Comparison of ENCODE assay signal across 1 cellular context in the genomic region with DNA sequence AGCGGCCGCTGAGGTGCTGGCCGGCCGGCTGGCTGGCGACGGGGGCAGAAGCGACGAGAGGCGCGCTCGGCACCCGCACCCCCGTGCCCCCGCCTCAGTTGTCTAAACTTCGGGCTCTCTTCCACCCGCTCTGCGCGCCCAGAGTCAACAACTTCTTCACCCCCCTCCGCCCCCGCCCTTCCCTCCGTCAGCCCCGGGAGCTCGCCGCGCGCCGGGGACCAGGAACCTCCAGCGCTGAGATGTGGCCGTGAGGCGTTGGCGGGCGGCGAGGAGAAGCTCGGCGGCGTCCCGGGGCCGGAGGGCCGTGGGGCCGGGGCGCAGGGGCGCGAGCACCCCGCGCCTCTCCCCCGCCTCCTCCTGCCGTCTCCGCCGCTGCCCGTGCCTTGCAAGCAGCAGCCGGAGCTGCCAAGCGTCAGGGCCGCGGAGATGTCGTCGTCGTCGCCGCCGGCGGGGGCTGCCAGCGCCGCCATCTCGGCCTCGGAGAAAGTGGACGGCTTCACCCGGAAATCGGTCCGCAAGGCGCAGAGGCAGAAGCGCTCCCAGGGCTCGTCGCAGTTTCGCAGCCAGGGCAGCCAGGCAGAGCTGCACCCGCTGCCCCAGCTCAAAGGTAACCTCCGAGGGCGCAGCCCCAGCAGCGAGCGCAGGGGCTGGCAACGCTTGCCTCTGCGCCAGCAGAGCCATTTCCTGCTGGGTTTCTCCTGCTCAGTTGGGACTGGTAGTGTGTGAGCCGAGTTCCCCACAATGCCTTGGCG.
TF ChIP-seq lines count a peak whose summit lies in the region.

No MANE protein-coding gene starts in this region.

TF ChIP-seq in HepG2, 621 proteins besides CTCF, POLR2A, EP300 and RAD21 (continued from another document and continues in another):
- TF ChIP-seq, protein P1, sequence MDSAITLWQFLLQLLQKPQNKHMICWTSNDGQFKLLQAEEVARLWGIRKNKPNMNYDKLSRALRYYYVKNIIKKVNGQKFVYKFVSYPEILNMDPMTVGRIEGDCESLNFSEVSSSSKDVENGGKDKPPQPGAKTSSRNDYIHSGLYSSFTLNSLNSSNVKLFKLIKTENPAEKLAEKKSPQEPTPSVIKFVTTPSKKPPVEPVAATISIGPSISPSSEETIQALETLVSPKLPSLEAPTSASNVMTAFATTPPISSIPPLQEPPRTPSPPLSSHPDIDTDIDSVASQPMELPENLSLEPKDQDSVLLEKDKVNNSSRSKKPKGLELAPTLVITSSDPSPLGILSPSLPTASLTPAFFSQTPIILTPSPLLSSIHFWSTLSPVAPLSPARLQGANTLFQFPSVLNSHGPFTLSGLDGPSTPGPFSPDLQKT (CRISPR knock-in tag; IDR thresholded peaks at IDR 0.05; ENCODE audit: borderline replicate concordance), result no peak
- no peak for TF ChIP-seq NAIF1 (CRISPR knock-in tag; IDR thresholded peaks at IDR 0.05; ENCODE audit: borderline replicate concordance)
- TF ChIP-seq, protein P2, sequence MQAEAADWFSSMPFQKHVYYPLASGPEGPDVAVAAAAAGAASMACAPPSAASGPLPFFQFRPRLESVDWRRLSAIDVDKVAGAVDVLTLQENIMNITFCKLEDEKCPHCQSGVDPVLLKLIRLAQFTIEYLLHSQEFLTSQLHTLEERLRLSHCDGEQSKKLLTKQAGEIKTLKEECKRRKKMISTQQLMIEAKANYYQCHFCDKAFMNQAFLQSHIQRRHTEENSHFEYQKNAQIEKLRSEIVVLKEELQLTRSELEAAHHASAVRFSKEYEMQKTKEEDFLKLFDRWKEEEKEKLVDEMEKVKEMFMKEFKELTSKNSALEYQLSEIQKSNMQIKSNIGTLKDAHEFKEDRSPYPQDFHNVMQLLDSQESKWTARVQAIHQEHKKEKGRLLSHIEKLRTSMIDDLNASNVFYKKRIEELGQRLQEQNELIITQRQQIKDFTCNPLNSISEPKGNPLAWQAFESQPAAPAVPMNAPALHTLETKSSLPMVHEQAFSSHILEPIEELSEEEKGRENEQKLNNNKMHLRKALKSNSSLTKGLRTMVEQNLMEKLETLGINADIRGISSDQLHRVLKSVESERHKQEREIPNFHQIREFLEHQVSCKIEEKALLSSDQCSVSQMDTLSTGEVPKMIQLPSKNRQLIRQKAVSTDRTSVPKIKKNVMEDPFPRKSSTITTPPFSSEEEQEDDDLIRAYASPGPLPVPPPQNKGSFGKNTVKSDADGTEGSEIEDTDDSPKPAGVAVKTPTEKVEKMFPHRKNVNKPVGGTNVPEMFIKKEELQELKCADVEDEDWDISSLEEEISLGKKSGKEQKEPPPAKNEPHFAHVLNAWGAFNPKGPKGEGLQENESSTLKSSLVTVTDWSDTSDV (CRISPR knock-in tag; IDR thresholded peaks at IDR 0.05), result no peak
- no peak for TF ChIP-seq ZC3H4 (CRISPR knock-in tag; IDR thresholded peaks at IDR 0.05; ENCODE audit: borderline replicate concordance)
- no peak for TF ChIP-seq PHF21A (CRISPR knock-in tag; IDR thresholded peaks at IDR 0.05)
- TF ChIP-seq ZNF589 (CRISPR knock-in tag; conservative IDR thresholded peaks at IDR 0.05), result no peak
- TF ChIP-seq IKZF4 (CRISPR knock-in tag; IDR thresholded peaks at IDR 0.05; ENCODE audit: borderline replicate concordance, low read depth, not compliant biosample characterization), result no peak
- no peak for TF ChIP-seq ZNF598 (CRISPR knock-in tag; IDR thresholded peaks at IDR 0.05; ENCODE audit: borderline replicate concordance)
- TF ChIP-seq ZFAT (CRISPR knock-in tag; conservative IDR thresholded peaks at IDR 0.05), result no peak
- TF ChIP-seq SRSF9 (IDR thresholded peaks at IDR 0.05; ENCODE audit: borderline replicate concordance, insufficient read depth, low read depth, low read length, poor library complexity, severe bottlenecking), result no peak
- TF ChIP-seq KLF9 (CRISPR knock-in tag; IDR thresholded peaks at IDR 0.05; ENCODE audit: low read depth), result no peak
- no peak for TF ChIP-seq GATAD2A (CRISPR knock-in tag; IDR thresholded peaks at IDR 0.05)
- no peak for TF ChIP-seq HCFC1 (IDR thresholded peaks at IDR 0.05; ENCODE audit: low read depth, low read length)
- no peak for TF ChIP-seq HMGA1 (CRISPR knock-in tag; conservative IDR thresholded peaks at IDR 0.05)
- no peak for TF ChIP-seq ZFYVE20 (CRISPR knock-in tag; IDR thresholded peaks at IDR 0.05; ENCODE audit: borderline replicate concordance, low read depth)
- TF ChIP-seq KDM6A (CRISPR knock-in tag; IDR thresholded peaks at IDR 0.05; ENCODE audit: low read depth), result no peak
- no peak for TF ChIP-seq ZC3H13 (CRISPR knock-in tag; IDR thresholded peaks at IDR 0.05)
- TF ChIP-seq PCBP2 (optimal IDR thresholded peaks at IDR 0.05; ENCODE audit: low read depth, low read length, poor library complexity, severe bottlenecking), result no peak
- TF ChIP-seq ZNF570 (CRISPR knock-in tag; IDR thresholded peaks at IDR 0.05; ENCODE audit: borderline replicate concordance), result no peak
- TF ChIP-seq ZSCAN9 (CRISPR knock-in tag; IDR thresholded peaks at IDR 0.05; ENCODE audit: borderline replicate concordance), result 0 out of 2 replicates have a peak, but pooled peaks have one; percentile 39
- no peak for TF ChIP-seq THYN1 (CRISPR knock-in tag; IDR thresholded peaks at IDR 0.05; ENCODE audit: borderline replicate concordance, low read depth)
- TF ChIP-seq ZNF101 (CRISPR knock-in tag; IDR thresholded peaks at IDR 0.05; ENCODE audit: borderline replicate concordance, low read depth), result no peak
- TF ChIP-seq TCF12 (IDR thresholded peaks at IDR 0.05), result no peak
- TF ChIP-seq TCF12 (CRISPR knock-in tag; IDR thresholded peaks at IDR 0.05), result no peak
- TF ChIP-seq, protein P3, sequence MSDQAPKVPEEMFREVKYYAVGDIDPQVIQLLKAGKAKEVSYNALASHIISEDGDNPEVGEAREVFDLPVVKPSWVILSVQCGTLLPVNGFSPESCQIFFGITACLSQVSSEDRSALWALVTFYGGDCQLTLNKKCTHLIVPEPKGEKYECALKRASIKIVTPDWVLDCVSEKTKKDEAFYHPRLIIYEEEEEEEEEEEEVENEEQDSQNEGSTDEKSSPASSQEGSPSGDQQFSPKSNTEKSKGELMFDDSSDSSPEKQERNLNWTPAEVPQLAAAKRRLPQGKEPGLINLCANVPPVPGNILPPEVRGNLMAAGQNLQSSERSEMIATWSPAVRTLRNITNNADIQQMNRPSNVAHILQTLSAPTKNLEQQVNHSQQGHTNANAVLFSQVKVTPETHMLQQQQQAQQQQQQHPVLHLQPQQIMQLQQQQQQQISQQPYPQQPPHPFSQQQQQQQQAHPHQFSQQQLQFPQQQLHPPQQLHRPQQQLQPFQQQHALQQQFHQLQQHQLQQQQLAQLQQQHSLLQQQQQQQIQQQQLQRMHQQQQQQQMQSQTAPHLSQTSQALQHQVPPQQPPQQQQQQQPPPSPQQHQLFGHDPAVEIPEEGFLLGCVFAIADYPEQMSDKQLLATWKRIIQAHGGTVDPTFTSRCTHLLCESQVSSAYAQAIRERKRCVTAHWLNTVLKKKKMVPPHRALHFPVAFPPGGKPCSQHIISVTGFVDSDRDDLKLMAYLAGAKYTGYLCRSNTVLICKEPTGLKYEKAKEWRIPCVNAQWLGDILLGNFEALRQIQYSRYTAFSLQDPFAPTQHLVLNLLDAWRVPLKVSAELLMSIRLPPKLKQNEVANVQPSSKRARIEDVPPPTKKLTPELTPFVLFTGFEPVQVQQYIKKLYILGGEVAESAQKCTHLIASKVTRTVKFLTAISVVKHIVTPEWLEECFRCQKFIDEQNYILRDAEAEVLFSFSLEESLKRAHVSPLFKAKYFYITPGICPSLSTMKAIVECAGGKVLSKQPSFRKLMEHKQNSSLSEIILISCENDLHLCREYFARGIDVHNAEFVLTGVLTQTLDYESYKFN (CRISPR knock-in tag; conservative IDR thresholded peaks at IDR 0.05), result no peak
- peak; percentile 77 for TF ChIP-seq ZNF292 (CRISPR knock-in tag; IDR thresholded peaks at IDR 0.05; ENCODE audit: borderline replicate concordance, low read depth)
- no peak for TF ChIP-seq NFIB (CRISPR knock-in tag; IDR thresholded peaks at IDR 0.05; ENCODE audit: borderline replicate concordance)
- no peak for TF ChIP-seq ZNF572 (CRISPR knock-in tag; IDR thresholded peaks at IDR 0.05)
- TF ChIP-seq, protein P4, sequence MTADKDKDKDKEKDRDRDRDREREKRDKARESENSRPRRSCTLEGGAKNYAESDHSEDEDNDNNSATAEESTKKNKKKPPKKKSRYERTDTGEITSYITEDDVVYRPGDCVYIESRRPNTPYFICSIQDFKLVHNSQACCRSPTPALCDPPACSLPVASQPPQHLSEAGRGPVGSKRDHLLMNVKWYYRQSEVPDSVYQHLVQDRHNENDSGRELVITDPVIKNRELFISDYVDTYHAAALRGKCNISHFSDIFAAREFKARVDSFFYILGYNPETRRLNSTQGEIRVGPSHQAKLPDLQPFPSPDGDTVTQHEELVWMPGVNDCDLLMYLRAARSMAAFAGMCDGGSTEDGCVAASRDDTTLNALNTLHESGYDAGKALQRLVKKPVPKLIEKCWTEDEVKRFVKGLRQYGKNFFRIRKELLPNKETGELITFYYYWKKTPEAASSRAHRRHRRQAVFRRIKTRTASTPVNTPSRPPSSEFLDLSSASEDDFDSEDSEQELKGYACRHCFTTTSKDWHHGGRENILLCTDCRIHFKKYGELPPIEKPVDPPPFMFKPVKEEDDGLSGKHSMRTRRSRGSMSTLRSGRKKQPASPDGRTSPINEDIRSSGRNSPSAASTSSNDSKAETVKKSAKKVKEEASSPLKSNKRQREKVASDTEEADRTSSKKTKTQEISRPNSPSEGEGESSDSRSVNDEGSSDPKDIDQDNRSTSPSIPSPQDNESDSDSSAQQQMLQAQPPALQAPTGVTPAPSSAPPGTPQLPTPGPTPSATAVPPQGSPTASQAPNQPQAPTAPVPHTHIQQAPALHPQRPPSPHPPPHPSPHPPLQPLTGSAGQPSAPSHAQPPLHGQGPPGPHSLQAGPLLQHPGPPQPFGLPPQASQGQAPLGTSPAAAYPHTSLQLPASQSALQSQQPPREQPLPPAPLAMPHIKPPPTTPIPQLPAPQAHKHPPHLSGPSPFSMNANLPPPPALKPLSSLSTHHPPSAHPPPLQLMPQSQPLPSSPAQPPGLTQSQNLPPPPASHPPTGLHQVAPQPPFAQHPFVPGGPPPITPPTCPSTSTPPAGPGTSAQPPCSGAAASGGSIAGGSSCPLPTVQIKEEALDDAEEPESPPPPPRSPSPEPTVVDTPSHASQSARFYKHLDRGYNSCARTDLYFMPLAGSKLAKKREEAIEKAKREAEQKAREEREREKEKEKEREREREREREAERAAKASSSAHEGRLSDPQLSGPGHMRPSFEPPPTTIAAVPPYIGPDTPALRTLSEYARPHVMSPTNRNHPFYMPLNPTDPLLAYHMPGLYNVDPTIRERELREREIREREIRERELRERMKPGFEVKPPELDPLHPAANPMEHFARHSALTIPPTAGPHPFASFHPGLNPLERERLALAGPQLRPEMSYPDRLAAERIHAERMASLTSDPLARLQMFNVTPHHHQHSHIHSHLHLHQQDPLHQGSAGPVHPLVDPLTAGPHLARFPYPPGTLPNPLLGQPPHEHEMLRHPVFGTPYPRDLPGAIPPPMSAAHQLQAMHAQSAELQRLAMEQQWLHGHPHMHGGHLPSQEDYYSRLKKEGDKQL (CRISPR knock-in tag; IDR thresholded peaks at IDR 0.05; ENCODE audit: low read depth), result no peak
- TF ChIP-seq, protein P5, sequence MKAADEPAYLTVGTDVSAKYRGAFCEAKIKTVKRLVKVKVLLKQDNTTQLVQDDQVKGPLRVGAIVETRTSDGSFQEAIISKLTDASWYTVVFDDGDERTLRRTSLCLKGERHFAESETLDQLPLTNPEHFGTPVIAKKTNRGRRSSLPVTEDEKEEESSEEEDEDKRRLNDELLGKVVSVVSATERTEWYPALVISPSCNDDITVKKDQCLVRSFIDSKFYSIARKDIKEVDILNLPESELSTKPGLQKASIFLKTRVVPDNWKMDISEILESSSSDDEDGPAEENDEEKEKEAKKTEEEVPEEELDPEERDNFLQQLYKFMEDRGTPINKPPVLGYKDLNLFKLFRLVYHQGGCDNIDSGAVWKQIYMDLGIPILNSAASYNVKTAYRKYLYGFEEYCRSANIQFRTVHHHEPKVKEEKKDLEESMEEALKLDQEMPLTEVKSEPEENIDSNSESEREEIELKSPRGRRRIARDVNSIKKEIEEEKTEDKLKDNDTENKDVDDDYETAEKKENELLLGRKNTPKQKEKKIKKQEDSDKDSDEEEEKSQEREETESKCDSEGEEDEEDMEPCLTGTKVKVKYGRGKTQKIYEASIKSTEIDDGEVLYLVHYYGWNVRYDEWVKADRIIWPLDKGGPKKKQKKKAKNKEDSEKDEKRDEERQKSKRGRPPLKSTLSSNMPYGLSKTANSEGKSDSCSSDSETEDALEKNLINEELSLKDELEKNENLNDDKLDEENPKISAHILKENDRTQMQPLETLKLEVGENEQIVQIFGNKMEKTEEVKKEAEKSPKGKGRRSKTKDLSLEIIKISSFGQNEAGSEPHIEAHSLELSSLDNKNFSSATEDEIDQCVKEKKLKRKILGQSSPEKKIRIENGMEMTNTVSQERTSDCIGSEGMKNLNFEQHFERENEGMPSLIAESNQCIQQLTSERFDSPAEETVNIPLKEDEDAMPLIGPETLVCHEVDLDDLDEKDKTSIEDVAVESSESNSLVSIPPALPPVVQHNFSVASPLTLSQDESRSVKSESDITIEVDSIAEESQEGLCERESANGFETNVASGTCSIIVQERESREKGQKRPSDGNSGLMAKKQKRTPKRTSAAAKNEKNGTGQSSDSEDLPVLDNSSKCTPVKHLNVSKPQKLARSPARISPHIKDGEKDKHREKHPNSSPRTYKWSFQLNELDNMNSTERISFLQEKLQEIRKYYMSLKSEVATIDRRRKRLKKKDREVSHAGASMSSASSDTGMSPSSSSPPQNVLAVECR (CRISPR knock-in tag; IDR thresholded peaks at IDR 0.05; ENCODE audit: borderline replicate concordance), result no peak; the same call in 1 of the 2 replicates
- TF ChIP-seq TRIM24 (CRISPR knock-in tag; IDR thresholded peaks at IDR 0.05), result no peak
- TF ChIP-seq ZBTB7A (CRISPR knock-in tag; IDR thresholded peaks at IDR 0.05), result no peak
- TF ChIP-seq, protein P6, sequence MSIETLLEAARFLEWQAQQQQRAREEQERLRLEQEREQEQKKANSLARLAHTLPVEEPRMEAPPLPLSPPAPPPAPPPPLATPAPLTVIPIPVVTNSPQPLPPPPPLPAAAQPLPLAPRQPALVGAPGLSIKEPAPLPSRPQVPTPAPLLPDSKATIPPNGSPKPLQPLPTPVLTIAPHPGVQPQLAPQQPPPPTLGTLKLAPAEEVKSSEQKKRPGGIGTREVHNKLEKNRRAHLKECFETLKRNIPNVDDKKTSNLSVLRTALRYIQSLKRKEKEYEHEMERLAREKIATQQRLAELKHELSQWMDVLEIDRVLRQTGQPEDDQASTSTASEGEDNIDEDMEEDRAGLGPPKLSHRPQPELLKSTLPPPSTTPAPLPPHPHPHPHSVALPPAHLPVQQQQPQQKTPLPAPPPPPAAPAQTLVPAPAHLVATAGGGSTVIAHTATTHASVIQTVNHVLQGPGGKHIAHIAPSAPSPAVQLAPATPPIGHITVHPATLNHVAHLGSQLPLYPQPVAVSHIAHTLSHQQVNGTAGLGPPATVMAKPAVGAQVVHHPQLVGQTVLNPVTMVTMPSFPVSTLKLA (IDR thresholded peaks at IDR 0.05), result no peak
- no peak for TF ChIP-seq ISX (CRISPR knock-in tag; conservative IDR thresholded peaks at IDR 0.05)
- TF ChIP-seq, protein P7, sequence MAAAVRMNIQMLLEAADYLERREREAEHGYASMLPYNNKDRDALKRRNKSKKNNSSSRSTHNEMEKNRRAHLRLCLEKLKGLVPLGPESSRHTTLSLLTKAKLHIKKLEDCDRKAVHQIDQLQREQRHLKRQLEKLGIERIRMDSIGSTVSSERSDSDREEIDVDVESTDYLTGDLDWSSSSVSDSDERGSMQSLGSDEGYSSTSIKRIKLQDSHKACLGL (CRISPR knock-in tag; IDR thresholded peaks at IDR 0.05), result no peak; the same call in 1 of the 2 replicates
- no peak for TF ChIP-seq ZNF678 (CRISPR knock-in tag; IDR thresholded peaks at IDR 0.05)
- TF ChIP-seq ZNF792 (CRISPR knock-in tag; IDR thresholded peaks at IDR 0.05), result no peak
- TF ChIP-seq REPIN1 (CRISPR knock-in tag; IDR thresholded peaks at IDR 0.05; ENCODE audit: borderline replicate concordance, low read depth), result no peak
- no peak for TF ChIP-seq ZNF552 (CRISPR knock-in tag; IDR thresholded peaks at IDR 0.05; ENCODE audit: borderline replicate concordance)
- no peak for TF ChIP-seq ZNF749 (CRISPR knock-in tag; IDR thresholded peaks at IDR 0.05; ENCODE audit: borderline replicate concordance)
- TF ChIP-seq ZNF383 (CRISPR knock-in tag; IDR thresholded peaks at IDR 0.05; ENCODE audit: borderline replicate concordance), result no peak
